ENCODE assay signal across 8 cellular contexts in genomic region chr2:96763511-96764252, GRCh38. TPM values are rescaled to one million over a fixed set of nuclear protein-coding genes. Genes with fewer than 3 reads are reported as not detected.
DNase-seq lines count a peak whose midpoint lies in the region; ATAC-seq and TF ChIP-seq lines count a peak whose summit lies in the region.

No MANE protein-coding gene starts in this region.

- DNase-seq in Caki2 (ENCODE audit: low read depth) = peak; percentile 74
- DNase-seq in HFF-Myc (ENCODE audit: extremely low read depth, low read depth) = no peak
- DNase-seq in activated B cell treated with CpG ODN at 0.5 μM for 24 hours = no peak
- no peak for DNase-seq in fibroblast of pulmonary artery (ENCODE audit: low read depth)
- peak; percentile 24 for DNase-seq in pons (ENCODE audit: low spot score)
- DNase-seq in KG1 (lab: John Stamatoyannopoulos, UW) = no peak
- no peak for DNase-seq in NCI-H2196 treated with DMSO at 0.1 percent for 48 hours (lab: John Stamatoyannopoulos, UW; ENCODE audit: unreplicated experiment)

- H3K36me3 Mint-ChIP-seq in activated B cell treated with CpG ODN at 0.5 μM for 24 hours (ENCODE audit: low read depth) = peaks cover 3% of the 10 kb centered on the region

- ATAC-seq in activated B cell treated with CpG ODN at 0.5 μM for 24 hours (ENCODE audit: low read depth) (no peak), GM21360 (IDR thresholded peaks at IDR 0.05; ENCODE audit: unreplicated experiment) (no peak)

- peaks cover 81% of the 10 kb centered on the region for H3K4me1 Mint-ChIP-seq in activated B cell treated with CpG ODN at 0.5 μM for 24 hours

- peak overlapping the region; percentile 81 for H3K4me3 Mint-ChIP-seq in activated B cell treated with CpG ODN at 0.5 μM for 24 hours

- CTCF ChIA-PET in activated B cell treated with CpG ODN at 0.5 μM for 24 hours (lab: Charles Lee) = interaction anchor here (0.7 to 3.4 kb wide), 11 partner anchors 11 to 131 kb away, joined by 3 to 17 read pairs (median 4); partner anchors contain the start of genes ANKRD39 and LMAN2L

- in situ Hi-C loops in Caki2 (cut with HindIII; ENCODE audit: low pct_unique_long_range_greater_than_20kb, low sequenced_read_pairs) = no loop called here

- intact Hi-C loops in activated B cell treated with CpG ODN at 0.5 μM for 24 hours (cut with micrococcal nuclease) = loop anchor here (2.0 to 10.0 kb wide), 4 partner anchors 94 to 899 kb away; partner anchors contain the start of genes ACTR1B, ANKRD39, ARID5A and CIAO1

- no peaks in the 10 kb centered on the region for H3K27me3 Mint-ChIP-seq in activated B cell treated with CpG ODN at 0.5 μM for 24 hours

- H3K27ac Mint-ChIP-seq in activated B cell treated with CpG ODN at 0.5 μM for 24 hours = peak overlapping the region; percentile 70

- POLR2A ChIA-PET in activated B cell treated with CpG ODN at 0.5 μM for 24 hours (lab: Charles Lee) = interaction anchor here (0.6 to 4.2 kb wide), 8 partner anchors 10 to 236 kb away, joined by 3 to 40 read pairs (median 6); partner anchors contain the start of genes ANKRD39 and CNNM3

- TF ChIP-seq CTCF in HFF-Myc (IDR thresholded peaks at IDR 0.05; ENCODE audit: low read depth, low read length, missing control alignments) = peak; percentile 58
- no peak for TF ChIP-seq CTCF in activated B cell treated with CpG ODN at 0.5 μM for 24 hours (IDR thresholded peaks at IDR 0.05)
- TF ChIP-seq CTCF in fibroblast of pulmonary artery (IDR thresholded peaks at IDR 0.05; ENCODE audit: low read length, missing control alignments) = peak; percentile 43

- H3K4me3 ChIP-seq in HFF-Myc (replicated peaks; ENCODE audit: low read depth, low read length) (peak overlapping the region; percentile 39), fibroblast of pulmonary artery (replicated peaks; ENCODE audit: low read depth, low read length) (peak overlapping the region; percentile 36)

- H3K9me3 Mint-ChIP-seq in activated B cell treated with CpG ODN at 0.5 μM for 24 hours = no peaks in the 10 kb centered on the region

RNA-seq across cellular contexts. Expression of gene CNNM4, which starts 3.0 kb away (rescaled TPM):
- total RNA-seq in Caki2 (2014; rRNA removed; shearing (Covaris generic); ENCODE audit: low replicate concordance) = 23.5 and 24.3 TPM in 2 replicates
- 7.4 and 10.0 TPM in 2 replicates for total RNA-seq in activated B cell treated with CpG ODN at 0.5 μM for 24 hours

RNA-seq across cellular contexts. Expression of gene LMAN2L, which starts 23.8 kb away (rescaled TPM):
- 70.7 and 78.9 TPM in 2 replicates for total RNA-seq in Caki2 (2014; rRNA removed; shearing (Covaris generic); ENCODE audit: low replicate concordance)
- total RNA-seq in activated B cell treated with CpG ODN at 0.5 μM for 24 hours = 7.1 and 8.9 TPM in 2 replicates

RNA-seq across cellular contexts. Expression of gene CNNM3, which starts 52.4 kb away (rescaled TPM):
- total RNA-seq in Caki2 (2014; rRNA removed; shearing (Covaris generic); ENCODE audit: low replicate concordance) = 28.7 and 41.7 TPM in 2 replicates
- 19.0 and 20.3 TPM in 2 replicates for total RNA-seq in activated B cell treated with CpG ODN at 0.5 μM for 24 hours

Comparison
In these comparisons a context has a peak if more than half of its experiments do, and no peak if none do; other contexts are left out.
1. DNase-seq: peak in Caki2 (single experiment) and pons (single experiment); none in HFF-Myc (single experiment), activated B cell treated with CpG ODN at 0.5 μM for 24 hours (single experiment), fibroblast of pulmonary artery (single experiment), KG1 (single experiment) and NCI-H2196 treated with DMSO at 0.1 percent for 48 hours (single experiment).